11 cellular contexts compared by ENCODE assay signal in the genomic region with DNA sequence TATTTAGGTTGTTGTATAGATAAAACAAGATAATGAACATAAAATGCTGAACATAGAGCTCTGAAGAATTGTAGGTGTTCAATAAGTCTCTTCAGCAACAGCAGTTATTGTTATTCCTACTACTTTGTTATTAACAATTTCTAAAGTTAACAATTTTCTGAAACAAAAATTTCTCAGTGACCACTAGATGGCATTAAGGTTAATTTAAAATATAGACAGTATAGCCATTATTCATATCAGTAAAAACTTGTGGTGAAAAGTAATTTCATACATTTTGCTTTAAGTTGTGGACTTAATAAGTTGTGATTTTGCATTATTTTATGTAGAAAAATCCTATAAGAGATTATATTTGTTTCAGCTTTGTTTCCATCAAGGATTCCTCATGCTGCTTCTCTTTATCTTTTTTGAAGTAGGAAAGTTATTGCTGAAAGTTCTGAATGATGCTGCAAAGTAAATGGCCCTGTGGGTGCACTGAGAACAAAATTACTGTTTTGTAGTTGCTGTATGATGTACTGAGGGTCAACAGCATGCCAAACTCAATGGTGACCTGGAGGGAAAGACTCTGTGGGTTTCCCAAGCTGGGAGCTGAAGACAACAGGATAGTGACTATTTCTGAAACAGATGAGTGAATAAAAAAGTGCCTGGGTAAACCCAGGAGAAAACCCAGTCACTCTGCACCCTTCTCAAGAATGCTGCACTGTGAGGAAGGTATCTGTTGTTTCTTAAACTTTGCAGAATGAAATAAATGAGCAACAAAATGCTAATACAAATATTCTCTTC.
DNase-seq lines count a peak whose midpoint lies in the region; ATAC-seq and TF ChIP-seq lines count a peak whose summit lies in the region.
"Had no signal": no experiment of that assay in that cellular context is flagged by ENCODE, and none has a peak within 500 bp of the region (broad histone marks: within the 10 kb centered on the region; RNA-seq: fewer than 3 reads in every experiment).

No MANE protein-coding gene starts in this region.

- H3K27ac ChIP-seq in dorsolateral prefrontal cortex (no peak overlapping the region), tibial artery (no peak overlapping the region), sigmoid colon (no peak overlapping the region)

- H3K27me3 ChIP-seq in dorsolateral prefrontal cortex (peaks cover 0 to 2% (median 0%) of the 10 kb centered on the region in 45 donors), tibial artery (no peaks in the 10 kb centered on the region), sigmoid colon (no peaks in the 10 kb centered on the region)

- TF ChIP-seq EP300 in sigmoid colon (IDR thresholded peaks at IDR 0.05): no peak

- peak; percentile 20 for DNase-seq in activated CD4-positive, alpha-beta memory T cell treated with anti-CD3 and anti-CD28 coated beads for 36 hours
- DNase-seq in activated CD4-positive, alpha-beta memory T cell treated with anti-CD3 and anti-CD28 coated beads, Interleukin-2, amount 10 ng/mL, durations not matched to agents 7 days and 5 days: no peak
- DNase-seq in LoVo (ENCODE audit: low spot score) (peak; percentile 15), dorsolateral prefrontal cortex (no peak), tibial artery (no peak), sigmoid colon (no peak)
- DNase-seq in stimulated activated CD4-positive, alpha-beta T cell treated with anti-CD3 and anti-CD28 coated beads, Interleukin-4, amount 100 ng/mL, for 24 hours: no peak
- DNase-seq: aorta, T-helper 2 cell had no signal

- CTCF ChIA-PET in activated CD4-positive, alpha-beta memory T cell treated with anti-CD3 and anti-CD28 coated beads for 36 hours (lab: Charles Lee): interaction anchor here (1.2 kb wide), 1 partner anchor 43 kb away, joined by 3 read pairs; no protein-coding TSS in a partner anchor
- CTCF ChIA-PET in activated CD4-positive, alpha-beta memory T cell treated with anti-CD3 and anti-CD28 coated beads, Interleukin-2, amount 10 ng/mL, durations not matched to agents 7 days and 5 days (lab: Charles Lee): no interaction called here

- H3K4me1 ChIP-seq in tibial artery (no peaks in the 10 kb centered on the region), sigmoid colon (peaks cover 0 to 9% (median 5%) of the 10 kb centered on the region in 4 donors)

- peaks cover 3% of the 10 kb centered on the region for H3K27me3 Mint-ChIP-seq in activated CD4-positive, alpha-beta memory T cell treated with anti-CD3 and anti-CD28 coated beads for 36 hours
- H3K27me3 Mint-ChIP-seq in activated CD4-positive, alpha-beta memory T cell treated with anti-CD3 and anti-CD28 coated beads, Interleukin-2, amount 10 ng/mL, durations not matched to agents 7 days and 5 days: peaks cover 4% of the 10 kb centered on the region

- H3K36me3 ChIP-seq in tibial artery (no peaks in the 10 kb centered on the region), sigmoid colon (no peaks in the 10 kb centered on the region)

- no peak overlapping the region for H3K4me3 Mint-ChIP-seq in activated CD4-positive, alpha-beta memory T cell treated with anti-CD3 and anti-CD28 coated beads for 36 hours
- H3K4me3 Mint-ChIP-seq in activated CD4-positive, alpha-beta memory T cell treated with anti-CD3 and anti-CD28 coated beads, Interleukin-2, amount 10 ng/mL, durations not matched to agents 7 days and 5 days: no peak overlapping the region
- H3K4me3 Mint-ChIP-seq: IgD-negative memory B cell had no signal

- no peaks in the 10 kb centered on the region for H3K9me3 ChIP-seq in tibial artery
- no peaks in the 10 kb centered on the region for H3K9me3 ChIP-seq in sigmoid colon

- intact Hi-C loops in activated CD4-positive, alpha-beta memory T cell treated with anti-CD3 and anti-CD28 coated beads for 36 hours (cut with micrococcal nuclease): loop anchor here (1.0 to 10.0 kb wide), 3 partner anchors 150 to 920 kb away; partner anchors contain the start of gene RPP30
- intact Hi-C loops in dorsolateral prefrontal cortex (cut with DNase I) (loop anchor here in 1 of 2 donors (5.0 to 10.0 kb wide), 2 partner anchors 182 to 830 kb away; no protein-coding TSS in a partner anchor), tibial artery (cut with DNase I; ENCODE audit: low total_unique reads) (no loop called here), sigmoid colon (cut with DNase I) (no loop called here)

- H3K4me3 ChIP-seq in dorsolateral prefrontal cortex: no peak overlapping the region
- no peak overlapping the region for H3K4me3 ChIP-seq in tibial artery
- no peak overlapping the region for H3K4me3 ChIP-seq in sigmoid colon

- H3K9me3 Mint-ChIP-seq in activated CD4-positive, alpha-beta memory T cell treated with anti-CD3 and anti-CD28 coated beads for 36 hours: peaks cover 2% of the 10 kb centered on the region
- no peaks in the 10 kb centered on the region for H3K9me3 Mint-ChIP-seq in activated CD4-positive, alpha-beta memory T cell treated with anti-CD3 and anti-CD28 coated beads, Interleukin-2, amount 10 ng/mL, durations not matched to agents 7 days and 5 days

- peak in 55 of 56 donors; percentile 33 to 71 (median 54) for TF ChIP-seq CTCF in dorsolateral prefrontal cortex (IDR thresholded peaks at IDR 0.05 in 54 of 56, conservative IDR thresholded peaks at IDR 0.05 in 2 of 56; ENCODE audit: low read depth in 1 of 56, partially characterized antibody in 56 of 56)
- TF ChIP-seq CTCF in tibial artery (IDR thresholded peaks at IDR 0.05): peak; percentile 9 to 19
- no peak for TF ChIP-seq CTCF in sigmoid colon (IDR thresholded peaks at IDR 0.05)

- no peaks in the 10 kb centered on the region for H3K4me1 Mint-ChIP-seq in activated CD4-positive, alpha-beta memory T cell treated with anti-CD3 and anti-CD28 coated beads for 36 hours (ENCODE audit: low read depth)
- no peaks in the 10 kb centered on the region for H3K4me1 Mint-ChIP-seq in activated CD4-positive, alpha-beta memory T cell treated with anti-CD3 and anti-CD28 coated beads, Interleukin-2, amount 10 ng/mL, durations not matched to agents 7 days and 5 days

- H3K36me3 Mint-ChIP-seq in activated CD4-positive, alpha-beta memory T cell treated with anti-CD3 and anti-CD28 coated beads for 36 hours: no peaks in the 10 kb centered on the region
- H3K36me3 Mint-ChIP-seq in activated CD4-positive, alpha-beta memory T cell treated with anti-CD3 and anti-CD28 coated beads, Interleukin-2, amount 10 ng/mL, durations not matched to agents 7 days and 5 days (ENCODE audit: low read depth): no peaks in the 10 kb centered on the region
- H3K36me3 Mint-ChIP-seq: IgD-negative memory B cell had no signal

- no peak for ATAC-seq in GM21619 (IDR thresholded peaks at IDR 0.05; ENCODE audit: unreplicated experiment)

- no peak overlapping the region for H3K27ac Mint-ChIP-seq in activated CD4-positive, alpha-beta memory T cell treated with anti-CD3 and anti-CD28 coated beads for 36 hours
- no peak overlapping the region for H3K27ac Mint-ChIP-seq in activated CD4-positive, alpha-beta memory T cell treated with anti-CD3 and anti-CD28 coated beads, Interleukin-2, amount 10 ng/mL, durations not matched to agents 7 days and 5 days
- H3K27ac Mint-ChIP-seq: IgD-negative memory B cell had no signal

- no peak for TF ChIP-seq POLR2A in sigmoid colon (IDR thresholded peaks at IDR 0.05)

- POLR2A ChIA-PET in activated CD4-positive, alpha-beta memory T cell treated with anti-CD3 and anti-CD28 coated beads for 36 hours (lab: Charles Lee): no interaction called here
- POLR2A ChIA-PET in activated CD4-positive, alpha-beta memory T cell treated with anti-CD3 and anti-CD28 coated beads, Interleukin-2, amount 10 ng/mL, durations not matched to agents 7 days and 5 days (lab: Charles Lee): no interaction called here

Comparison
In these comparisons a context has a peak if more than half of its experiments do, and no peak if none do; other contexts are left out.
1. DNase-seq: peak in activated CD4-positive, alpha-beta memory T cell treated with anti-CD3 and anti-CD28 coated beads for 36 hours (single experiment) and LoVo (single experiment); none in activated CD4-positive, alpha-beta memory T cell treated with anti-CD3 and anti-CD28 coated beads, Interleukin-2, amount 10 ng/mL, durations not matched to agents 7 days and 5 days (single experiment), dorsolateral prefrontal cortex (0 of 10), tibial artery (0 of 2), stimulated activated CD4-positive, alpha-beta T cell treated with anti-CD3 and anti-CD28 coated beads, Interleukin-4, amount 100 ng/mL, for 24 hours (single experiment) and sigmoid colon (single experiment).
2. CTCF ChIP-seq: peak in dorsolateral prefrontal cortex (55 of 56) and tibial artery (2 of 2); none in sigmoid colon (0 of 4).